Comparison of ENCODE assay signal across 21 cellular contexts in the genomic region with DNA sequence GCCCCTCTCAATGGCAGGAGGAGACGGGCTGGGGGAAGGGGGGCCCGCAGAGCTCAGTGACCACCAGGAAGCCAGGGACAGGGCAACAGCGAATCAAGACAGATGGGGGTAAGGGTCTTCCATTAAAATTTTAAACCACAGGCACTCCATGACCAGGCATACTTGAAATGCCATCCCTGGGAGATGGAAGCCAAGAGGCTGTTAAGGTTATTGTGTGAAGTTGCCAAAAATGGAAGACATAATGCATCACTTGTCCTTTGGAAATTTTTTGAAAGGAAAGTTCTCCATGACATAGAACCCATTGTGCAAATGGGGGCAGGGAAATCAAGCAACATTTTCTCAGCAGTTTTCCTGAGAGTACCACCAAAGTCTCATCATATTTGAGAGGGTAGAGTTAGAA.
DNase-seq lines count a peak whose midpoint lies in the region; ATAC-seq and TF ChIP-seq lines count a peak whose summit lies in the region.
"Had no signal": no experiment of that assay in that cellular context is flagged by ENCODE, and none has a peak within 500 bp of the region (broad histone marks: within the 10 kb centered on the region; RNA-seq: fewer than 3 reads in every experiment).

No MANE protein-coding gene starts in this region.

- no peaks in the 10 kb centered on the region for H3K79me2 ChIP-seq in PC-3 (ENCODE audit: low read length)

- no peaks in the 10 kb centered on the region for H3F3A ChIP-seq in PC-3 (ENCODE audit: low read length, unreplicated experiment)

- ATAC-seq in Right ventricle myocardium superior (ENCODE audit: poor library complexity) (peak; percentile 12), heart left ventricle (no peak), PC-3 (no peak)
- ATAC-seq: HCT116, HepG2 had no signal

- no peaks in the 10 kb centered on the region for H3K36me3 ChIP-seq in heart left ventricle
- no peaks in the 10 kb centered on the region for H3K36me3 ChIP-seq in tibial nerve
- H3K36me3 ChIP-seq in PC-3 (ENCODE audit: low read depth, low read length): no peaks in the 10 kb centered on the region

- H3K36me3 Mint-ChIP-seq in nephron (ENCODE audit: low read depth): peaks cover 3% of the 10 kb centered on the region

- peak in 1 of 2 donors; percentile 50 for TF ChIP-seq EP300 in tibial nerve (IDR thresholded peaks at IDR 0.05)

- H3K4me1 ChIP-seq in heart left ventricle (peaks cover 0 to 19% (median 2%) of the 10 kb centered on the region in 12 donors), tibial nerve (peaks cover 0 to 27% (median 15%) of the 10 kb centered on the region in 4 donors), PC-3 (ENCODE audit: insufficient read depth, low read length) (no peaks in the 10 kb centered on the region)

- DNase-seq in Right ventricle myocardium superior (no peak), heart left ventricle (no peak), coronary artery (ENCODE audit: low spot score) (no peak), tibial nerve (ENCODE audit: low spot score in 2 of 2) (no peak), HT-29 (ENCODE audit: low spot score) (no peak), PC-3 (no peak), kidney glomerular epithelial cell (lab: John Stamatoyannopoulos, UW) (no peak)
- DNase-seq: 8988T; ACHN; CD4-positive, CD25-positive, alpha-beta regulatory T cell; Karpas-422; NCI-H1092; NCI-H1436; NCI-H187; NCI-H2171 treated with DMSO at 0.1 percent for 48 hours; NCI-H446; NCI-H524 treated with DMSO at 0.1 percent for 48 hours; NCI-H774 had no signal

- POLR2A ChIA-PET in PC-3 (lab: Charles Lee; ENCODE audit: unreplicated experiment): no interaction called here

- H3K27ac Mint-ChIP-seq in nephron: peak overlapping the region in 2 of 3 experiments; percentile 70 to 74
- H3K27ac Mint-ChIP-seq: CD4-positive, CD25-positive, alpha-beta regulatory T cell had no signal

- H3K4me1 Mint-ChIP-seq in nephron: peaks cover 31% of the 10 kb centered on the region
- H3K4me1 Mint-ChIP-seq: CD4-positive, CD25-positive, alpha-beta regulatory T cell had no signal

- no peak overlapping the region for H3K9ac ChIP-seq in PC-3 (ENCODE audit: low read length)

- H2AFZ ChIP-seq in PC-3 (ENCODE audit: low read length): no peak overlapping the region

- CTCF ChIA-PET in PC-3 (lab: Charles Lee): no interaction called here

- no peak overlapping the region for H3K4me3 ChIP-seq in heart left ventricle
- no peak overlapping the region for H3K4me3 ChIP-seq in coronary artery
- H3K4me3 ChIP-seq in tibial nerve: no peak overlapping the region
- no peak overlapping the region for H3K4me3 ChIP-seq in PC-3 (ENCODE audit: low read length)

- TF ChIP-seq POLR2A in heart left ventricle (IDR thresholded peaks at IDR 0.05): no peak
- no peak for TF ChIP-seq POLR2A in tibial nerve (IDR thresholded peaks at IDR 0.05)

- no peak overlapping the region for H3K4me3 Mint-ChIP-seq in nephron
- H3K4me3 Mint-ChIP-seq: CD4-positive, CD25-positive, alpha-beta regulatory T cell had no signal

- no peaks in the 10 kb centered on the region for H4K20me1 ChIP-seq in PC-3 (ENCODE audit: low read length)

- H3K27ac ChIP-seq in heart left ventricle (peak overlapping the region in 4 of 12 donors; percentile 18 to 64 (median 37)), coronary artery (peak overlapping the region; percentile 9 to 64), tibial nerve (peak overlapping the region in 3 of 4 donors; percentile 36 to 88 (median 79)), PC-3 (ENCODE audit: low read length) (no peak overlapping the region)

- TF ChIP-seq CTCF in heart left ventricle (IDR thresholded peaks at IDR 0.05): no peak
- no peak for TF ChIP-seq CTCF in coronary artery (IDR thresholded peaks at IDR 0.05)
- TF ChIP-seq CTCF in nephron (IDR thresholded peaks at IDR 0.05; ENCODE audit: unreplicated experiment in 3 of 3): no peak
- TF ChIP-seq CTCF in tibial nerve (IDR thresholded peaks at IDR 0.05): no peak
- TF ChIP-seq CTCF in PC-3 (conservative IDR thresholded peaks at IDR 0.05; ENCODE audit: low read depth, low read length): no peak

- intact Hi-C loops in Right ventricle myocardium superior (cut with DNase I): loop anchor here (10.0 kb wide), 2 partner anchors 56 to 96 kb away; no protein-coding TSS in a partner anchor
- intact Hi-C loops in heart left ventricle (cut with DNase I): no loop called here
- intact Hi-C loops in PC-3 (cut with micrococcal nuclease): no loop called here

- peaks cover 0 to 3% (median 0%) of the 10 kb centered on the region in 9 donors for H3K27me3 ChIP-seq in heart left ventricle
- H3K27me3 ChIP-seq in tibial nerve: no peaks in the 10 kb centered on the region
- H3K27me3 ChIP-seq in PC-3 (ENCODE audit: low read length): peaks cover 13% of the 10 kb centered on the region

- no peaks in the 10 kb centered on the region for H3K9me2 ChIP-seq in PC-3 (replicated peaks; ENCODE audit: low read length)

- peaks cover 16% of the 10 kb centered on the region for H3K9me3 Mint-ChIP-seq in nephron

- BruUV-seq in PC-3 (replicated peaks; lab: Mats Ljungman, UMichigan): no TSS peak

- no peaks in the 10 kb centered on the region for H3K27me3 Mint-ChIP-seq in nephron (ENCODE audit: low read depth)

- WGBS in heart left ventricle, 4 donors: 78 to 87% (median 85%) methylated on average over 3 of the region's 3 CpGs
- WGBS in tibial nerve, 2 donors: 22 to 44% methylated on average over 3 of the region's 3 CpGs

- H3K9me3 ChIP-seq in heart left ventricle: peaks cover 0 to 20% (median 10%) of the 10 kb centered on the region in 12 donors
- peaks cover 0 to 11% (median 0%) of the 10 kb centered on the region in 4 donors for H3K9me3 ChIP-seq in tibial nerve
- no peaks in the 10 kb centered on the region for H3K9me3 ChIP-seq in PC-3 (ENCODE audit: low read length)

- no peak overlapping the region for H3K4me2 ChIP-seq in PC-3 (ENCODE audit: low read length)
